23 cellular contexts compared by ENCODE assay signal in genomic region chr10:133473270-133473669, GRCh38. TPM values are rescaled to one million over a fixed set of nuclear protein-coding genes. Genes with fewer than 3 reads are reported as not detected.
A peak's percentile ranks its signal among the peaks of the same experiment; 100 is the strongest.
DNase-seq lines count a peak whose midpoint lies in the region; ATAC-seq and TF ChIP-seq lines count a peak whose summit lies in the region.
"Had no signal": no experiment of that assay in that cellular context is flagged by ENCODE, and none has a peak within 500 bp of the region (broad histone marks: within the 10 kb centered on the region; RNA-seq: fewer than 3 reads in every experiment).

No MANE protein-coding gene starts in this region.

- H3K4me3 Mint-ChIP-seq in CD8-positive, alpha-beta memory T cell: peak overlapping the region in 1 of 7 donors; percentile 12
- H3K4me3 Mint-ChIP-seq in activated T-helper 17 cell treated with anti-CD3 and anti-CD28 coated beads, Interleukin-2, amount 50 U/mL, for 72 hours: peak overlapping the region; percentile 63
- H3K4me3 Mint-ChIP-seq: CD14-positive monocyte had no signal

- H3K4me1 ChIP-seq in heart left ventricle: no peaks in the 10 kb centered on the region
- peaks cover 17% of the 10 kb centered on the region for H3K4me1 ChIP-seq in CD8-positive, alpha-beta memory T cell (ENCODE audit: insufficient read depth, low read length)
- H3K4me1 ChIP-seq: A549, SJCRH30 had no signal

- peak overlapping the region in 7 of 8 donors; percentile 55 to 99 (median 69) for H3K27ac Mint-ChIP-seq in CD8-positive, alpha-beta memory T cell
- H3K27ac Mint-ChIP-seq in activated T-helper 17 cell treated with anti-CD3 and anti-CD28 coated beads, Interleukin-2, amount 50 U/mL, for 72 hours: peak overlapping the region; percentile 79
- H3K27ac Mint-ChIP-seq: CD14-positive monocyte had no signal

- intact Hi-C loops in cardiac septum (cut with DNase I): no loop called here
- intact Hi-C loops in heart left ventricle (cut with DNase I): no loop called here

- no peak for ATAC-seq in heart left ventricle
- no peak for ATAC-seq in activated T-helper 17 cell treated with anti-CD3 and anti-CD28 coated beads, Interleukin-2, amount 50 U/mL, for 72 hours (replicated peaks)
- ATAC-seq: A549, PC-3, Right ventricle myocardium inferior, SK-N-SH treated with all-trans-retinoic acid at 6 μM for 48 hours had no signal

- WGBS in heart left ventricle, 4 donors: 58 to 66% (median 63%) methylated on average over 4 of the region's 4 CpGs

- no peaks in the 10 kb centered on the region for H3K36me3 ChIP-seq in heart left ventricle
- H3K36me3 ChIP-seq in CD8-positive, alpha-beta memory T cell (ENCODE audit: insufficient read depth, low read length): no peaks in the 10 kb centered on the region
- H3K36me3 ChIP-seq: MG63, SJCRH30 had no signal

- peaks cover 0 to 8% (median 0%) of the 10 kb centered on the region in 12 donors for H3K9me3 ChIP-seq in heart left ventricle
- no peaks in the 10 kb centered on the region for H3K9me3 ChIP-seq in CD8-positive, alpha-beta memory T cell (ENCODE audit: low read length)
- H3K9me3 ChIP-seq: A549, MG63, SJCRH30 had no signal

- H3K27me3 Mint-ChIP-seq in CD8-positive, alpha-beta memory T cell: no peaks in the 10 kb centered on the region
- H3K27me3 Mint-ChIP-seq in activated T-helper 17 cell treated with anti-CD3 and anti-CD28 coated beads, Interleukin-2, amount 50 U/mL, for 72 hours: no peaks in the 10 kb centered on the region

- CTCF ChIA-PET in CD8-positive, alpha-beta memory T cell (lab: Charles Lee): interaction anchor here (1.2 kb wide), 1 partner anchor 47 kb away, joined by 3 read pairs; no protein-coding TSS in a partner anchor

- no peak for TF ChIP-seq CTCF in heart left ventricle (IDR thresholded peaks at IDR 0.05)

- peaks cover 32 to 33% (median 32%) of the 10 kb centered on the region in 3 donors for H3K4me1 Mint-ChIP-seq in CD8-positive, alpha-beta memory T cell
- peaks cover 28% of the 10 kb centered on the region for H3K4me1 Mint-ChIP-seq in activated T-helper 17 cell treated with anti-CD3 and anti-CD28 coated beads, Interleukin-2, amount 50 U/mL, for 72 hours
- H3K4me1 Mint-ChIP-seq: CD14-positive monocyte had no signal

- no peak overlapping the region for H3K4me3 ChIP-seq in heart left ventricle
- H3K4me3 ChIP-seq in CD8-positive, alpha-beta memory T cell (ENCODE audit: low read length): no peak overlapping the region
- H3K4me3 ChIP-seq: A549, MG63, SJCRH30 had no signal

- peaks cover 0 to 6% (median 0%) of the 10 kb centered on the region in 5 donors for H3K9me3 Mint-ChIP-seq in CD8-positive, alpha-beta memory T cell
- H3K9me3 Mint-ChIP-seq in activated T-helper 17 cell treated with anti-CD3 and anti-CD28 coated beads, Interleukin-2, amount 50 U/mL, for 72 hours: no peaks in the 10 kb centered on the region

- DNase-seq in cardiac septum (ENCODE audit: low spot score) (peak; percentile 72), heart left ventricle (no peak), activated T-cell treated with anti-CD3 and anti-CD28 coated beads for 4 hours (no peak), caudate nucleus (lab: John Stamatoyannopoulos, UW) (no peak), NCI-H2107 (lab: John Stamatoyannopoulos, UW) (no peak)
- no peak for DNase-seq in CD8-positive, alpha-beta memory T cell
- DNase-seq: DMS153, DND-41, H7, KBM-7, MG63, NCI-H2029, NCI-H446 treated with DMSO at 0.1 percent for 48 hours, NCI-H526, NCI-H82, PC-3, SJCRH30 had no signal

- H3K27ac ChIP-seq in heart left ventricle: no peak overlapping the region
- no peak overlapping the region for H3K27ac ChIP-seq in CD8-positive, alpha-beta memory T cell (ENCODE audit: low read depth, low read length)
- H3K27ac ChIP-seq in caudate nucleus (ENCODE audit: low read depth, low read length): no peak overlapping the region
- H3K27ac ChIP-seq: A549, SJCRH30 had no signal

- no peaks in the 10 kb centered on the region for H3K27me3 ChIP-seq in heart left ventricle
- H3K27me3 ChIP-seq in CD8-positive, alpha-beta memory T cell (ENCODE audit: insufficient read depth, low read length, poor library complexity, severe bottlenecking): no peaks in the 10 kb centered on the region
- H3K27me3 ChIP-seq: MG63, SJCRH30 had no signal

- H3K36me3 Mint-ChIP-seq in CD8-positive, alpha-beta memory T cell: peaks cover under 1 to 23% (median 1%) of the 10 kb centered on the region in 3 donors
- peaks cover 11% of the 10 kb centered on the region for H3K36me3 Mint-ChIP-seq in activated T-helper 17 cell treated with anti-CD3 and anti-CD28 coated beads, Interleukin-2, amount 50 U/mL, for 72 hours (ENCODE audit: low read depth)
- H3K36me3 Mint-ChIP-seq: CD14-positive monocyte had no signal

- POLR2A ChIA-PET in CD8-positive, alpha-beta memory T cell (lab: Charles Lee): no interaction called here

- no peak for TF ChIP-seq POLR2A in heart left ventricle (IDR thresholded peaks at IDR 0.05)

RNA-seq across cellular contexts. Expression of gene SCART1, which starts 19.5 kb away (rescaled TPM):
- total RNA-seq in cardiac septum (1.0 TPM), heart left ventricle (1 to 10 TPM in 1 of 9 donors, under 1 TPM in 8; 0.08 to 1.3 (median 0.34) TPM)
- under 1 TPM; 0.18 to 0.46 TPM for polyA plus RNA-seq in heart left ventricle
- 1 to 10 TPM; 1.4 to 1.5 TPM for total RNA-seq in CD8-positive, alpha-beta memory T cell
- 3.2 TPM for polyA plus RNA-seq in CD8-positive, alpha-beta memory T cell
- total RNA-seq in activated T-helper 17 cell treated with anti-CD3 and anti-CD28 coated beads, Interleukin-2, amount 50 U/mL, for 72 hours: 10 to 100 TPM in 1 of 2 donors, 1 to 10 TPM in 1; 7.2 to 17.3 TPM
- polyA plus RNA-seq: CD14-positive monocyte had no signal

RNA-seq across cellular contexts. Expression of gene SPRN, which starts 48.8 kb away (rescaled TPM):
- not detected for total RNA-seq in cardiac septum
- total RNA-seq in heart left ventricle: under 1 TPM in 3 of 9 donors, not detected in 6; 0.11 to 0.25 (median 0.13) TPM
- polyA plus RNA-seq in heart left ventricle: under 1 TPM; 0.04 to 0.11 TPM
- total RNA-seq in CD8-positive, alpha-beta memory T cell: not detected
- polyA plus RNA-seq in CD8-positive, alpha-beta memory T cell: 0.43 TPM
- total RNA-seq in activated T-helper 17 cell treated with anti-CD3 and anti-CD28 coated beads, Interleukin-2, amount 50 U/mL, for 72 hours: not detected
- total RNA-seq: H7, PC-3, Right ventricle myocardium inferior, RPMI7951, SJCRH30 had no signal
- polyA plus RNA-seq: CD14-positive monocyte had no signal

RNA-seq across cellular contexts. Expression of gene CYP2E1, which starts 53.9 kb away (rescaled TPM):
- total RNA-seq in cardiac septum (2.2 TPM), heart left ventricle (1 to 10 TPM in 4 of 9 donors, under 1 TPM in 3, not detected in 2; 0.77 to 2.2 (median 1.1) TPM)
- polyA plus RNA-seq in heart left ventricle: under 1 TPM; 0.43 to 0.46 TPM
- total RNA-seq in CD8-positive, alpha-beta memory T cell: under 1 TPM; 0.28 to 0.40 TPM
- 0.68 TPM for polyA plus RNA-seq in CD8-positive, alpha-beta memory T cell
- total RNA-seq in activated T-helper 17 cell treated with anti-CD3 and anti-CD28 coated beads, Interleukin-2, amount 50 U/mL, for 72 hours: 1 to 10 TPM; 1.4 to 5.4 TPM
- total RNA-seq: RPMI7951 had no signal
- polyA plus RNA-seq: CD14-positive monocyte had no signal
